22 cellular contexts compared by ENCODE assay signal in genomic region chr13:89832827-89833226, GRCh38.
"Had no signal": no experiment of that assay in that cellular context is flagged by ENCODE, and none has a peak within 500 bp of the region (broad histone marks: within the 10 kb centered on the region; RNA-seq: fewer than 3 reads in every experiment).

No MANE protein-coding gene starts in this region.

- H3K4me1 Mint-ChIP-seq: natural killer cell had no signal

- H3K4me3 Mint-ChIP-seq: activated T-cell treated with anti-CD3 and anti-CD28 coated beads, Interleukin-2, amount 50 U/mL, for 4 hours; natural killer cell had no signal

- H3K36me3 ChIP-seq: brain microvascular endothelial cell, esophagus squamous epithelium, heart left ventricle, sigmoid colon, transverse colon had no signal

- H3K9me3 ChIP-seq: esophagus squamous epithelium, heart left ventricle, mucosa of descending colon, psoas muscle, sigmoid colon, transverse colon had no signal

- DNase-seq: activated CD4-positive, alpha-beta T cell treated with anti-CD3 and anti-CD28 coated beads, Interleukin-2, amount 50 U/mL, for 48 hours; activated CD4-positive, CD25-positive, alpha-beta regulatory T cell treated with anti-CD3 and anti-CD28 coated beads, Interleukin-2, amount 50 U/mL, for 72 hours; activated effector memory CD4-positive, alpha-beta T cell treated with anti-CD3 and anti-CD28 coated beads, Interleukin-2, amount 50 U/mL, for 16 hours; activated T-cell treated with anti-CD3 and anti-CD28 coated beads, Interleukin-2, amount 50 U/mL, for 4 hours; amygdala; brain microvascular endothelial cell; dorsolateral prefrontal cortex; esophagus squamous epithelium; foreskin fibroblast; heart left ventricle; mucosa of descending colon; natural killer cell; occipital lobe; psoas muscle; sigmoid colon; stimulated activated CD4-positive, alpha-beta T cell treated with anti-CD3 and anti-CD28 coated beads, Interleukin-2, amount 100 ng/mL, for 24 hours; stimulated activated naive CD4-positive, alpha-beta T cell; substantia nigra; T-helper 2 cell; transverse colon had no signal

- H3K27me3 ChIP-seq: brain microvascular endothelial cell, dorsolateral prefrontal cortex, esophagus squamous epithelium, heart left ventricle, sigmoid colon, transverse colon had no signal

- H3K4me1 ChIP-seq: esophagus squamous epithelium, heart left ventricle, psoas muscle, sigmoid colon, transverse colon had no signal

- FAIRE-seq: islet of Langerhans had no signal

- H3K27ac ChIP-seq: brain microvascular endothelial cell, dorsolateral prefrontal cortex, esophagus squamous epithelium, heart left ventricle, psoas muscle, sigmoid colon, transverse colon had no signal

- H3K36me3 Mint-ChIP-seq: activated naive CD4-positive, alpha-beta T cell treated with anti-CD3 and anti-CD28 coated beads, Interleukin-2, amount 50 U/mL, for 72 hours; natural killer cell had no signal

- H3K4me3 ChIP-seq: dorsolateral prefrontal cortex, esophagus squamous epithelium, heart left ventricle, mucosa of descending colon, psoas muscle, sigmoid colon, transverse colon had no signal

- H3K27ac Mint-ChIP-seq: activated naive CD4-positive, alpha-beta T cell treated with anti-CD3 and anti-CD28 coated beads, Interleukin-2, amount 50 U/mL, for 72 hours; natural killer cell had no signal

- ATAC-seq: activated naive CD4-positive, alpha-beta T cell treated with anti-CD3 and anti-CD28 coated beads, Interleukin-2, amount 50 U/mL, for 72 hours; activated T-cell treated with anti-CD3 and anti-CD28 coated beads, Interleukin-2, amount 50 U/mL, for 4 hours; heart left ventricle; mucosa of descending colon; natural killer cell; psoas muscle had no signal
